In genomic region chr4:52795533-52795932, GRCh38 we compare ENCODE assay signal across 28 cellular contexts. TPM values are rescaled to one million over a fixed set of nuclear protein-coding genes. Genes with fewer than 3 reads are reported as not detected.
"Had no signal": no experiment of that assay in that cellular context is flagged by ENCODE, and none has a peak within 500 bp of the region (broad histone marks: within the 10 kb centered on the region; RNA-seq: fewer than 3 reads in every experiment).

No MANE protein-coding gene starts in this region.

- H3K4me1 ChIP-seq: stomach, suprapubic skin, testis, thyroid gland, tibial artery, tibial nerve, transverse colon, upper lobe of left lung, upper lobe of right lung, uterus, vagina had no signal

- H3K27ac ChIP-seq: stomach, suprapubic skin, testis, thoracic aorta, thyroid gland, tibial artery, tibial nerve, transverse colon, upper lobe of left lung, upper lobe of right lung, uterus, vagina had no signal

- H3K9me3 ChIP-seq: stomach, suprapubic skin, testis, thoracic aorta, thyroid gland, tibial artery, tibial nerve, transverse colon, upper lobe of left lung, upper lobe of right lung, uterus, vagina had no signal

- H3K27ac Mint-ChIP-seq: stimulated activated effector memory CD8-positive, alpha-beta T cell treated with anti-CD3 and anti-CD28 coated beads, Interleukin-12 subunit alpha, Interleukin-12 subunit beta, amount 100 ng/mL, for 72 hours; stimulated activated memory B cell treated with anti-CD40 and anti-IgM and Interleukin-4, amounts not matched to agents 10 μg/mL and 1 μg/mL and 100 μg/mL, for 72 hours; stimulated activated naive B cell treated with anti-CD40 and anti-IgM and Interleukin-4, amounts not matched to agents 10 μg/mL and 1 μg/mL and 100 μg/mL, for 72 hours; stimulated activated naive CD8-positive, alpha-beta T cell treated with anti-CD3 and anti-CD28 coated beads, Interleukin-15, amount 100 ng/mL, for 72 hours; stimulated activated naive CD8-positive, alpha-beta T cell treated with anti-CD3 and anti-CD28 coated beads, Interleukin-15, Interleukin-2, amounts not matched to agents 100 ng/mL and 50 ng/mL, for 24 hours; type B pancreatic cell had no signal

- H3K4me1 Mint-ChIP-seq: stimulated activated memory B cell treated with anti-CD40 and anti-IgM and Interleukin-4, amounts not matched to agents 10 μg/mL and 1 μg/mL and 100 μg/mL, for 72 hours; stimulated activated naive B cell treated with anti-CD40 and anti-IgM and Interleukin-4, amounts not matched to agents 10 μg/mL and 1 μg/mL and 100 μg/mL, for 72 hours; stimulated activated naive CD8-positive, alpha-beta T cell treated with anti-CD3 and anti-CD28 coated beads, Interleukin-15, amount 100 ng/mL, for 72 hours had no signal

- H3K4me3 ChIP-seq: stomach, suprapubic skin, testis, thoracic aorta, thyroid gland, tibial artery, tibial nerve, transverse colon, upper lobe of left lung, upper lobe of right lung, uterus, vagina had no signal

- DNase-seq: stimulated activated CD4-positive, alpha-beta T cell treated with anti-CD3 and anti-CD28 coated beads, Interleukin-2, amount 100 ng/mL, for 48 hours; stimulated activated CD4-positive, alpha-beta T cell treated with anti-CD3 and anti-CD28 coated beads, Interleukin-4, amount 100 ng/mL, for 1 hour; stimulated activated CD4-positive, alpha-beta T cell treated with anti-CD3 and anti-CD28 coated beads, Interleukin-4, amount 100 ng/mL, for 24 hours; stimulated activated CD4-positive, alpha-beta T cell treated with anti-CD3 and anti-CD28 coated beads, Interleukin-4, amount 100 ng/mL, for 4 hours; stimulated activated CD8-positive, alpha-beta memory T cell treated with anti-CD3 and anti-CD28 coated beads, Interleukin-4, amount 100 ng/mL, for 48 hours; stimulated activated naive B cell treated with anti-CD40 and anti-IgM and Interleukin-4, amounts not matched to agents 10 μg/mL and 1 μg/mL and 100 μg/mL, for 72 hours; stimulated activated naive CD4-positive, alpha-beta T cell; stimulated activated naive CD4-positive, alpha-beta T cell treated with Interleukin-2 at 50 U/mL for 16 hours; stimulated activated naive CD8-positive, alpha-beta T cell treated with anti-CD3 and anti-CD28 coated beads, Interleukin-15, amount 100 ng/mL, for 72 hours; stimulated activated naive CD8-positive, alpha-beta T cell treated with anti-CD3 and anti-CD28 coated beads, Interleukin-15, Interleukin-2, amounts not matched to agents 100 U/mL and 50 U/mL, for 24 hours; stomach; substantia nigra; testis; thyroid gland; tibial artery; transverse colon; upper lobe of left lung; upper lobe of right lung; uterus had no signal

- H3K4me3 Mint-ChIP-seq: stimulated activated effector memory CD8-positive, alpha-beta T cell treated with anti-CD3 and anti-CD28 coated beads, Interleukin-12 subunit alpha, Interleukin-12 subunit beta, amount 100 ng/mL, for 72 hours; stimulated activated memory B cell treated with anti-CD40 and anti-IgM and Interleukin-4, amounts not matched to agents 10 μg/mL and 1 μg/mL and 100 μg/mL, for 72 hours; stimulated activated naive B cell treated with anti-CD40 and anti-IgM and Interleukin-4, amounts not matched to agents 10 μg/mL and 1 μg/mL and 100 μg/mL, for 72 hours; stimulated activated naive CD8-positive, alpha-beta T cell treated with anti-CD3 and anti-CD28 coated beads, Interleukin-15, amount 100 ng/mL, for 72 hours; stimulated activated naive CD8-positive, alpha-beta T cell treated with anti-CD3 and anti-CD28 coated beads, Interleukin-15, Interleukin-2, amounts not matched to agents 100 ng/mL and 50 ng/mL, for 24 hours; type B pancreatic cell had no signal

- H3K9me3 Mint-ChIP-seq: stimulated activated effector memory CD8-positive, alpha-beta T cell treated with anti-CD3 and anti-CD28 coated beads, Interleukin-12 subunit alpha, Interleukin-12 subunit beta, amount 100 ng/mL, for 72 hours; stimulated activated memory B cell treated with anti-CD40 and anti-IgM and Interleukin-4, amounts not matched to agents 10 μg/mL and 1 μg/mL and 100 μg/mL, for 72 hours; stimulated activated naive CD8-positive, alpha-beta T cell treated with anti-CD3 and anti-CD28 coated beads, Interleukin-15, amount 100 ng/mL, for 72 hours; stimulated activated naive CD8-positive, alpha-beta T cell treated with anti-CD3 and anti-CD28 coated beads, Interleukin-15, Interleukin-2, amounts not matched to agents 100 ng/mL and 50 ng/mL, for 24 hours had no signal

- H3K36me3 Mint-ChIP-seq: stimulated activated effector memory CD8-positive, alpha-beta T cell treated with anti-CD3 and anti-CD28 coated beads, Interleukin-12 subunit alpha, Interleukin-12 subunit beta, amount 100 ng/mL, for 72 hours; stimulated activated memory B cell treated with anti-CD40 and anti-IgM and Interleukin-4, amounts not matched to agents 10 μg/mL and 1 μg/mL and 100 μg/mL, for 72 hours; stimulated activated naive B cell treated with anti-CD40 and anti-IgM and Interleukin-4, amounts not matched to agents 10 μg/mL and 1 μg/mL and 100 μg/mL, for 72 hours; type B pancreatic cell had no signal

- H3K27me3 ChIP-seq: stomach, suprapubic skin, testis, thyroid gland, tibial artery, tibial nerve, transverse colon, upper lobe of left lung, upper lobe of right lung, uterus, vagina had no signal

- H3K36me3 ChIP-seq: stomach, suprapubic skin, thoracic aorta, thyroid gland, tibial artery, tibial nerve, transverse colon, upper lobe of left lung, upper lobe of right lung, uterus, vagina had no signal

- H3K27me3 Mint-ChIP-seq: stimulated activated naive CD8-positive, alpha-beta T cell treated with anti-CD3 and anti-CD28 coated beads, Interleukin-15, amount 100 ng/mL, for 72 hours; type B pancreatic cell had no signal

- FAIRE-seq: urothelium cell line had no signal

- ATAC-seq: stimulated activated effector memory CD8-positive, alpha-beta T cell treated with anti-CD3 and anti-CD28 coated beads, Interleukin-12 subunit alpha, Interleukin-12 subunit beta, amount 100 ng/mL, for 72 hours; stimulated activated memory B cell treated with anti-CD40 and anti-IgM and Interleukin-4, amounts not matched to agents 10 μg/mL and 1 μg/mL and 100 μg/mL, for 72 hours; stimulated activated naive B cell treated with anti-CD40 and anti-IgM and Interleukin-4, amounts not matched to agents 10 μg/mL and 1 μg/mL and 100 μg/mL, for 72 hours; stimulated activated naive CD8-positive, alpha-beta T cell treated with anti-CD3 and anti-CD28 coated beads, Interleukin-15, amount 100 ng/mL, for 72 hours; stimulated activated naive CD8-positive, alpha-beta T cell treated with anti-CD3 and anti-CD28 coated beads, Interleukin-15, Interleukin-2, amounts not matched to agents 100 U/mL and 50 U/mL, for 24 hours; upper lobe of right lung had no signal

RNA-seq across cellular contexts. Expression of gene ERVMER34-1, which starts 44.3 kb away (rescaled TPM):
- total RNA-seq: thoracic aorta had no signal
